14 cellular contexts compared by ENCODE assay signal in genomic region chr12:95412826-95413311, GRCh38.
DNase-seq lines count a peak whose midpoint lies in the region; ATAC-seq, FAIRE-seq and TF ChIP-seq lines count a peak whose summit lies in the region.
"Had no signal": no experiment of that assay in that cellular context is flagged by ENCODE, and none has a peak within 500 bp of the region (broad histone marks: within the 10 kb centered on the region; RNA-seq: fewer than 3 reads in every experiment).

No MANE protein-coding gene starts in this region.

- no peaks in the 10 kb centered on the region for H3K9me3 Mint-ChIP-seq in activated CD8-positive, alpha-beta T cell treated with anti-CD3 and anti-CD28 coated beads, Interleukin-2, amount 10 ng/mL, durations not matched to agents 7 days and 5 days (ENCODE audit: insufficient read depth)

- POLR2A ChIA-PET in A549 (lab: Yijun Ruan, JAX), result interaction anchor here (1.3 kb wide), 1 partner anchor 61 kb away, joined by 6 read pairs; the partner anchor contains the start of gene METAP2
- POLR2A ChIA-PET in HEK293 (lab: Yijun Ruan, JAX), result interaction anchor here (1.5 kb wide), 1 partner anchor 61 kb away, joined by 7 read pairs; the partner anchor contains the start of gene METAP2
- POLR2A ChIA-PET in activated CD8-positive, alpha-beta T cell treated with anti-CD3 and anti-CD28 coated beads, Interleukin-2, amount 10 ng/mL, durations not matched to agents 7 days and 5 days (lab: Charles Lee), result no interaction called here

- no peak overlapping the region for H3K27ac Mint-ChIP-seq in activated CD8-positive, alpha-beta T cell treated with anti-CD3 and anti-CD28 coated beads, Interleukin-2, amount 10 ng/mL, durations not matched to agents 7 days and 5 days

- TF ChIP-seq RAD21 in A549 (conservative IDR thresholded peaks at IDR 0.05 in 1 of 2, IDR thresholded peaks at IDR 0.05 in 1 of 2), result no peak

- H3K36me3 ChIP-seq in HEK293 (ENCODE audit: control insufficient read depth in 2 of 2, insufficient read depth in 1 of 2, low read length in 2 of 2), result no peaks in the 10 kb centered on the region

- no peak overlapping the region for H3K4me3 ChIP-seq in A549
- no peak overlapping the region for H3K4me3 ChIP-seq in HEK293 (ENCODE audit: low read depth, low read length)
- H3K4me3 ChIP-seq: GM12878 had no signal

- TF ChIP-seq CTCF in A549 (IDR thresholded peaks at IDR 0.05), result no peak
- TF ChIP-seq CTCF in HEK293 (tag by site-specific recombination; IDR thresholded peaks at IDR 0.05), result no peak

- no peaks in the 10 kb centered on the region for H3K9me3 ChIP-seq in A549
- no peaks in the 10 kb centered on the region for H3K9me3 ChIP-seq in HEK293 (ENCODE audit: control insufficient read depth, insufficient read depth, low read depth, low read length)

- no peaks in the 10 kb centered on the region for H3K36me3 Mint-ChIP-seq in activated CD8-positive, alpha-beta T cell treated with anti-CD3 and anti-CD28 coated beads, Interleukin-2, amount 10 ng/mL, durations not matched to agents 7 days and 5 days (ENCODE audit: low read depth)

- peaks cover 2% of the 10 kb centered on the region for H3K27me3 Mint-ChIP-seq in activated CD8-positive, alpha-beta T cell treated with anti-CD3 and anti-CD28 coated beads, Interleukin-2, amount 10 ng/mL, durations not matched to agents 7 days and 5 days (ENCODE audit: low read depth)

- H3K4me1 ChIP-seq in A549 (no peaks in the 10 kb centered on the region), HEK293 (ENCODE audit: control insufficient read depth, insufficient read depth, low read length) (peaks cover 3% of the 10 kb centered on the region)

- H3K4me3 Mint-ChIP-seq in activated CD8-positive, alpha-beta T cell treated with anti-CD3 and anti-CD28 coated beads, Interleukin-2, amount 10 ng/mL, durations not matched to agents 7 days and 5 days, result no peak overlapping the region

- CTCF ChIA-PET in A549 (lab: Yijun Ruan, JAX), result interaction anchor here (1.5 kb wide), 1 partner anchor 18 kb away, joined by 3 read pairs; no protein-coding TSS in a partner anchor
- CTCF ChIA-PET in HEK293 (lab: Yijun Ruan, JAX), result no interaction called here
- CTCF ChIA-PET in activated CD8-positive, alpha-beta T cell treated with anti-CD3 and anti-CD28 coated beads, Interleukin-2, amount 10 ng/mL, durations not matched to agents 7 days and 5 days (lab: Charles Lee), result interaction anchor here (1.6 kb wide), 1 partner anchor 14 kb away, joined by 3 read pairs; no protein-coding TSS in a partner anchor

- TF ChIP-seq EP300 in A549 (IDR thresholded peaks at IDR 0.05), result no peak

- no peak for DNase-seq in A549 (ENCODE audit: low read depth in 1 of 2, low spot score in 1 of 2)
- DNase-seq in amniotic stem cell (lab: John Stamatoyannopoulos, UW), result peak; percentile 91
- DNase-seq in hepatic stellate cell (ENCODE audit: low spot score), result peak; percentile 73
- DNase-seq in activated CD8-positive, alpha-beta T cell treated with anti-CD3 and anti-CD28 coated beads, Interleukin-2, amount 10 ng/mL, durations not matched to agents 7 days and 5 days, result no peak
- no peak for DNase-seq in NCI-H1694 (lab: John Stamatoyannopoulos, UW)
- DNase-seq: C1 segment of cervical spinal cord, cortex of kidney, NCI-H526 treated with DMSO at 0.1 percent for 48 hours, occipital lobe, T-helper 2 cell had no signal

- no peak for TF ChIP-seq POLR2A in A549 (IDR thresholded peaks at IDR 0.05; ENCODE audit: low read length)

- H3K4me1 Mint-ChIP-seq in activated CD8-positive, alpha-beta T cell treated with anti-CD3 and anti-CD28 coated beads, Interleukin-2, amount 10 ng/mL, durations not matched to agents 7 days and 5 days (ENCODE audit: low read depth), result no peaks in the 10 kb centered on the region

- no peak overlapping the region for H3K4me2 ChIP-seq in A549

- ATAC-seq in A549 (peak; percentile 22 to 39; a peak in 1 of 6 replicates), GM21528 (IDR thresholded peaks at IDR 0.05; ENCODE audit: low FRiP score, unreplicated experiment) (no peak), GM19452 (IDR thresholded peaks at IDR 0.05; ENCODE audit: unreplicated experiment) (no peak)
- ATAC-seq in activated CD8-positive, alpha-beta T cell treated with anti-CD3 and anti-CD28 coated beads, Interleukin-2, amount 10 ng/mL, durations not matched to agents 7 days and 5 days, result no peak
- ATAC-seq: GM12878 had no signal

- FAIRE-seq in A549 (lab: Jason Lieb, UNC), result no peak
- FAIRE-seq: GM12878 had no signal

- H3K27ac ChIP-seq in A549, result no peak overlapping the region
- H3K27ac ChIP-seq in HEK293 (ENCODE audit: extremely low read depth, low read depth, low read length), result peak overlapping the region; percentile 46; the same call in 1 of the 2 replicates

- 41% methylated on average over 3 of the region's 3 CpGs for WGBS in A549 (ENCODE audit: missing lambda C conversion rate)

TF ChIP-seq in A549, 52 proteins besides CTCF, POLR2A, EP300 and RAD21:
- TF ChIP-seq EHF (CRISPR knock-in tag; IDR thresholded peaks at IDR 0.05) (no peak), RNF2 (IDR thresholded peaks at IDR 0.05; ENCODE audit: borderline replicate concordance, low read depth) (no peak), MAFK (IDR thresholded peaks at IDR 0.05; ENCODE audit: partially characterized antibody) (peak; percentile 73)

TF ChIP-seq in HEK293, 187 proteins besides CTCF, POLR2A, EP300 and RAD21 (continues in another document):
- TF ChIP-seq ATF2 (tag by site-specific recombination; IDR thresholded peaks at IDR 0.05; ENCODE audit: low read depth) (peak; percentile 59), ZNF670 (tag by site-specific recombination; IDR thresholded peaks at IDR 0.05; ENCODE audit: low read depth) (no peak), ZEB2 (tag by site-specific recombination; IDR thresholded peaks at IDR 0.05) (peak; percentile 93), ZNF837 (tag by site-specific recombination; IDR thresholded peaks at IDR 0.05) (no peak), ZNF366 (tag by site-specific recombination; conservative IDR thresholded peaks at IDR 0.05) (peak; percentile 65), ZNF629 (tag by site-specific recombination; IDR thresholded peaks at IDR 0.05) (peak; percentile 77), ZBTB11 (tag by site-specific recombination; conservative IDR thresholded peaks at IDR 0.05; ENCODE audit: low read depth) (0 out of 2 replicates have a peak, but pooled peaks have one; percentile 25), SETDB1 (IDR thresholded peaks at IDR 0.05; ENCODE audit: insufficient read length, low read length) (no peak), ZNF354C (tag by site-specific recombination; IDR thresholded peaks at IDR 0.05; ENCODE audit: borderline replicate concordance, low read depth) (no peak), ZNF555 (tag by site-specific recombination; conservative IDR thresholded peaks at IDR 0.05) (no peak), ZNF266 (tag by site-specific recombination; IDR thresholded peaks at IDR 0.05; ENCODE audit: low read depth) (no peak), ZNF549 (tag by site-specific recombination; IDR thresholded peaks at IDR 0.05) (peak; percentile 81), ZNF114 (tag by site-specific recombination; IDR thresholded peaks at IDR 0.05) (no peak), ZNF335 (tag by site-specific recombination; conservative IDR thresholded peaks at IDR 0.05) (peak; percentile 50), ZNF324 (tag by site-specific recombination; IDR thresholded peaks at IDR 0.05) (peak; percentile 51; the same call in 1 of the 2 replicates), ZNF341 (tag by site-specific recombination; IDR thresholded peaks at IDR 0.05; ENCODE audit: low read depth) (no peak), BCL11A (tag by site-specific recombination; IDR thresholded peaks at IDR 0.05; ENCODE audit: low read depth) (no peak)

Comparison
In these comparisons a context has a peak if more than half of its experiments do, and no peak if none do; other contexts are left out.
1. ATAC-seq: peak in A549 (2 of 2); none in activated CD8-positive, alpha-beta T cell treated with anti-CD3 and anti-CD28 coated beads, Interleukin-2, amount 10 ng/mL, durations not matched to agents 7 days and 5 days (single experiment), GM21528 (single experiment) and GM19452 (single experiment).
2. DNase-seq: peak in amniotic stem cell (single experiment) and hepatic stellate cell (single experiment); none in A549 (0 of 2), activated CD8-positive, alpha-beta T cell treated with anti-CD3 and anti-CD28 coated beads, Interleukin-2, amount 10 ng/mL, durations not matched to agents 7 days and 5 days (single experiment) and NCI-H1694 (single experiment).